ENCODE assay signal across 1 cellular context in the genomic region with DNA sequence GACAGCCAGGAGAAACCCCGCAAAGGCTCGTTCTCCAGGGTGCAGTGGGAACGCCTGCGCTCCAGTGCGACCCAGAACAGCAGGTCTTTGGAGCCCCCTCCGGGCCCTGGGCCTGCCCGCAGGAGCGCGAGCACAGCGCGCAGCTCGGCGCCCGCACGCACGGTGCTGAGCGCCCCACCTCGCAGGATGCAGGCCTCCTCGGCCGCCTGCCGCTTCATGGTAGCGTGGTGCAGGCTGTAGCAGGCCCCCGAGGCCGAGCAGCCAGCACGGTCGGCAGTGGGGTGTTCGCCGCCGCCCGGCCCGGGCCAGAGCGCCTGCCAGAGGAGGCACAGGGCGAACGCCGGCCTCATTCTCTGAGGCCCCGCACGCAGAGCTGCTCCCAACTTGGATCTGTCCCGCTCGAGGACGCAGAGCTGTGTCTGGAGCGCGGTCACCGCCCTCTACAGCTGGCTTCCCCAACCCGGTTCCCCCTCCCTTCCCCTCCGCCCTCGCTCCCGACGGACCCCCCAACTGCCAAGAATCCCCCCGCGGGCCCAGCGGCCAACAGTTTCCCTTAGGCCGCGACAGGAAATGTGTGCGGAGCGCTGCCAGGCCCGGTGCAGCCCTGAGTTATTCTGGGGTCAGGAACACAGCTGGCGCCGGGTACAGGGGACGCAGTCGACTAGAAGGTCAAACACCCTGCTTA.
TF ChIP-seq lines count a peak whose summit lies in the region.

TSS of gene CLEC14A (minus strand) at position 421 of the 685 bp plus-strand sequence. CDS start at position 350, 71 bp downstream.

TF ChIP-seq in neural cell, 6 proteins besides CTCF, POLR2A, EP300 and RAD21 (continued from another document):
- TF ChIP-seq SMC3 (conservative IDR thresholded peaks at IDR 0.05; ENCODE audit: poor library complexity), result no peak
- TF ChIP-seq EZH2 (IDR thresholded peaks at IDR 0.05; ENCODE audit: borderline replicate concordance, insufficient read depth, low read length, poor library complexity, severe bottlenecking), result no peak
- TF ChIP-seq MXI1 (conservative IDR thresholded peaks at IDR 0.05; ENCODE audit: poor library complexity, severe bottlenecking), result no peak
- TF ChIP-seq TAF1 (IDR thresholded peaks at IDR 0.05; ENCODE audit: low read depth), result no peak
TF ChIP-seq in neural cell: peak in this region for 0.
